Comparison of ENCODE assay signal across 8 cellular contexts in genomic region chr14:24436355-24437019, GRCh38. TPM values are rescaled to one million over a fixed set of nuclear protein-coding genes. Genes with fewer than 3 reads are reported as not detected.
A peak's percentile ranks its signal among the peaks of the same experiment; 100 is the strongest.
DNase-seq lines count a peak whose midpoint lies in the region; ATAC-seq and TF ChIP-seq lines count a peak whose summit lies in the region.

No MANE protein-coding gene starts in this region.

- H3K36me3 Mint-ChIP-seq in activated B cell treated with CpG ODN at 0.5 μM for 24 hours (ENCODE audit: low read depth) (peaks cover 89% of the 10 kb centered on the region), natural killer cell (no peaks in the 10 kb centered on the region)

- TF ChIP-seq POLR2A in esophagus squamous epithelium (IDR thresholded peaks at IDR 0.05) = no peak

- 30 to 56% methylated on average over 4 to 5 of the region's 5 CpGs for WGBS in esophagus squamous epithelium, 2 donors

- no peaks in the 10 kb centered on the region for H3K27me3 Mint-ChIP-seq in activated B cell treated with CpG ODN at 0.5 μM for 24 hours
- no peaks in the 10 kb centered on the region for H3K27me3 Mint-ChIP-seq in natural killer cell (ENCODE audit: low read depth in 2 of 2)

- H3K9me3 ChIP-seq in HAP-1 (no peaks in the 10 kb centered on the region), esophagus squamous epithelium (no peaks in the 10 kb centered on the region)

- peaks cover 6% of the 10 kb centered on the region for H3K4me1 ChIP-seq in HAP-1
- H3K4me1 ChIP-seq in esophagus squamous epithelium = peaks cover 29 to 77% (median 48%) of the 10 kb centered on the region in 3 donors

- H3K27ac Mint-ChIP-seq in activated B cell treated with CpG ODN at 0.5 μM for 24 hours (peak overlapping the region; percentile 68), natural killer cell (peak overlapping the region; percentile 19 to 50)

- H3K36me3 ChIP-seq in HAP-1 (replicated peaks) = peaks cover 65% of the 10 kb centered on the region
- H3K36me3 ChIP-seq in esophagus squamous epithelium = peaks cover 41 to 99% (median 41%) of the 10 kb centered on the region in 3 donors

- peaks cover 72% of the 10 kb centered on the region for H3K4me1 Mint-ChIP-seq in activated B cell treated with CpG ODN at 0.5 μM for 24 hours
- H3K4me1 Mint-ChIP-seq in natural killer cell = peaks cover 32 to 58% of the 10 kb centered on the region in 2 donors

- peak overlapping the region; percentile 33 to 78 (median 70) for H3K27ac ChIP-seq in esophagus squamous epithelium

- H3K9me3 Mint-ChIP-seq in activated B cell treated with CpG ODN at 0.5 μM for 24 hours (no peaks in the 10 kb centered on the region), natural killer cell (no peaks in the 10 kb centered on the region)

- CTCF ChIA-PET in activated B cell treated with CpG ODN at 0.5 μM for 24 hours (lab: Charles Lee) = interaction anchor here (0.7 to 9.3 kb wide), 12 partner anchors 9 to 331 kb away, joined by 3 to 353 read pairs (median 4); partner anchors contain the start of genes ADCY4, CHMP4A, CIDEB and MDP1

- peak; percentile 65 for ATAC-seq in activated B cell treated with CpG ODN at 0.5 μM for 24 hours (ENCODE audit: low read depth)
- peak; percentile 66 to 74 (median 72) for ATAC-seq in natural killer cell
- ATAC-seq in GM18858 (IDR thresholded peaks at IDR 0.05; ENCODE audit: unreplicated experiment) = no peak
- ATAC-seq in HG02588 (IDR thresholded peaks at IDR 0.05; ENCODE audit: unreplicated experiment) = no peak

- in situ Hi-C loops in HAP-1 (cut with MboI; ENCODE audit: low sequenced_read_pairs) = no loop called here

- no peaks in the 10 kb centered on the region for H3K27me3 ChIP-seq in HAP-1 (ENCODE audit: low read depth)
- no peaks in the 10 kb centered on the region for H3K27me3 ChIP-seq in esophagus squamous epithelium

- H3K4me3 ChIP-seq in HAP-1 (no peak overlapping the region), esophagus squamous epithelium (no peak overlapping the region)

- POLR2A ChIA-PET in activated B cell treated with CpG ODN at 0.5 μM for 24 hours (lab: Charles Lee) = interaction anchor here (0.6 to 4.2 kb wide), 13 partner anchors 68 to 898 kb away, joined by 3 to 44 read pairs (median 5); partner anchors contain the start of genes ADCY4, LTB4R, MDP1 and NFATC4

- TF ChIP-seq CTCF in activated B cell treated with CpG ODN at 0.5 μM for 24 hours (IDR thresholded peaks at IDR 0.05) (no peak), esophagus squamous epithelium (IDR thresholded peaks at IDR 0.05) (peak; percentile 78 to 87 (median 80)), natural killer cell (IDR thresholded peaks at IDR 0.05) (peak; percentile 74)

- intact Hi-C loops in activated B cell treated with CpG ODN at 0.5 μM for 24 hours (cut with micrococcal nuclease) = loop anchor here (1.0 kb wide), 3 partner anchors 71 to 193 kb away; no protein-coding TSS in a partner anchor
- intact Hi-C loops in esophagus squamous epithelium (cut with DNase I) = no loop called here
- intact Hi-C loops in natural killer cell (cut with micrococcal nuclease) = loop anchor here (1.0 to 10.0 kb wide), 3 partner anchors 71 to 192 kb away; partner anchors contain the start of gene TINF2

- H3K4me3 Mint-ChIP-seq in activated B cell treated with CpG ODN at 0.5 μM for 24 hours (peak overlapping the region; percentile 6), natural killer cell (peak overlapping the region; percentile 31)

- peak; percentile 39 for DNase-seq in DMS79 (lab: John Stamatoyannopoulos, UW)
- peak; percentile 55 to 56 for DNase-seq in HAP-1 (ENCODE audit: low spot score in 2 of 2)
- peak; percentile 49 for DNase-seq in NCI-H2196 treated with DMSO at 0.1 percent for 48 hours (lab: John Stamatoyannopoulos, UW; ENCODE audit: unreplicated experiment)
- DNase-seq in activated B cell treated with CpG ODN at 0.5 μM for 24 hours = no peak
- DNase-seq in esophagus squamous epithelium (lab: John Stamatoyannopoulos, UW) = no peak
- no peak for DNase-seq in natural killer cell

RNA-seq across cellular contexts. Expression of gene SDR39U1, which starts 6.1 kb away (rescaled TPM):
- 70.6 and 80.0 TPM in 2 replicates for total RNA-seq in activated B cell treated with CpG ODN at 0.5 μM for 24 hours
- total RNA-seq in esophagus squamous epithelium = 10 to 100 TPM; 16.1 to 36.0 (median 20.4) TPM
- total RNA-seq in natural killer cell = 100 to 1,000 TPM in 2 of 3 donors, 10 to 100 TPM in 1; 97.1 to 106 (median 100) TPM

RNA-seq across cellular contexts. Expression of gene KHNYN, which starts 6.7 kb away (rescaled TPM):
- 121 and 130 TPM in 2 replicates for total RNA-seq in activated B cell treated with CpG ODN at 0.5 μM for 24 hours
- total RNA-seq in esophagus squamous epithelium = 10 to 100 TPM; 35.6 to 68.9 (median 42.9) TPM
- total RNA-seq in natural killer cell = 100 to 1,000 TPM; 106 to 141 (median 116) TPM

RNA-seq across cellular contexts. Expression of gene CBLN3, which starts 7.0 kb away (rescaled TPM):
- 56.0 and 61.1 TPM in 2 replicates for total RNA-seq in activated B cell treated with CpG ODN at 0.5 μM for 24 hours
- total RNA-seq in esophagus squamous epithelium = under 1 TPM in 3 of 4 donors, not detected in 1; 0.13 to 0.95 (median 0.85) TPM
- 1 to 10 TPM in 2 of 3 donors, under 1 TPM in 1; 0.75 to 1.5 (median 1.1) TPM for total RNA-seq in natural killer cell

RNA-seq across cellular contexts. Expression of gene NYNRIN, which starts 37.7 kb away (rescaled TPM):
- total RNA-seq in activated B cell treated with CpG ODN at 0.5 μM for 24 hours (0.02 and 0.04 TPM in 2 replicates), esophagus squamous epithelium (10 to 100 TPM in 3 of 4 donors, 1 to 10 TPM in 1; 4.7 to 14.7 (median 11.8) TPM), natural killer cell (under 1 TPM; 0.23 to 0.53 (median 0.42) TPM)

Comparison
In these comparisons a context has a peak if more than half of its experiments do, and no peak if none do; other contexts are left out.
1. DNase-seq: peak in DMS79 (single experiment), HAP-1 (2 of 2) and NCI-H2196 treated with DMSO at 0.1 percent for 48 hours (single experiment); none in activated B cell treated with CpG ODN at 0.5 μM for 24 hours (single experiment), esophagus squamous epithelium (single experiment) and natural killer cell (single experiment).
2. ATAC-seq: peak in activated B cell treated with CpG ODN at 0.5 μM for 24 hours (single experiment) and natural killer cell (3 of 3); none in GM18858 (single experiment) and HG02588 (single experiment).
3. RNA of gene CBLN3, which starts 7.0 kb away (total RNA-seq): 56.0 to 61.1 TPM in activated B cell treated with CpG ODN at 0.5 μM for 24 hours; 0.75 to 1.5 TPM in natural killer cell and 0.13 to 0.95 TPM in esophagus squamous epithelium; every median in the first group is over 10 times any median in the second.